ENCODE assay signal across 22 cellular contexts in genomic region chr17:65628637-65629036, GRCh38.
DNase-seq lines count a peak whose midpoint lies in the region; ATAC-seq, FAIRE-seq and TF ChIP-seq lines count a peak whose summit lies in the region.
"Had no signal": no experiment of that assay in that cellular context is flagged by ENCODE, and none has a peak within 500 bp of the region (broad histone marks: within the 10 kb centered on the region; RNA-seq: fewer than 3 reads in every experiment).

No MANE protein-coding gene starts in this region.

- BruUV-seq in HepG2 (replicated peaks; lab: Mats Ljungman, UMichigan) = no TSS peak

- H3K4me2 ChIP-seq in HepG2 (ENCODE audit: low read depth, low read length) = peak overlapping the region; percentile 60
- H3K4me2 ChIP-seq: smooth muscle cell had no signal

- no peak; the same call in 2 of the 3 replicates for ATAC-seq in HepG2
- no peak for ATAC-seq in right lobe of liver
- ATAC-seq: activated CD8-positive, alpha-beta memory T cell treated with anti-CD3 and anti-CD28 coated beads, Interleukin-2, amount 10 ng/mL, durations not matched to agents 7 days and 5 days; activated naive CD4-positive, alpha-beta T cell treated with anti-CD3 and anti-CD28 coated beads, Interleukin-2, amount 50 U/mL, for 72 hours; effector memory CD8-positive, alpha-beta T cell; GM12878; T-cell had no signal

- H3K27ac ChIP-seq in HepG2 (ENCODE audit: extremely low read length, insufficient read depth, low read length) (peak overlapping the region; percentile 3), right lobe of liver (no peak overlapping the region), esophagus muscularis mucosa (replicated peaks in 1 of 4) (peak overlapping the region; percentile 54 to 66 (median 62)), prostate gland (peak overlapping the region; percentile 4 to 51), vagina (peak overlapping the region; percentile 36)
- H3K27ac ChIP-seq: tibial nerve had no signal

- TF ChIP-seq EP300 in HepG2 (IDR thresholded peaks at IDR 0.05; ENCODE audit: low read depth in 2 of 2, low read length in 2 of 2) (no peak), HepG2 (CRISPR knock-in tag; IDR thresholded peaks at IDR 0.05; ENCODE audit: borderline replicate concordance) (no peak), esophagus muscularis mucosa (IDR thresholded peaks at IDR 0.05) (no peak)

- H3K79me2 ChIP-seq in HepG2 (ENCODE audit: insufficient read depth, low read length) = no peaks in the 10 kb centered on the region

- H3K36me3 ChIP-seq in HepG2 (replicated peaks in 1 of 2; ENCODE audit: control insufficient read depth in 1 of 2, insufficient read depth in 2 of 2, low read length in 2 of 2) (no peaks in the 10 kb centered on the region), right lobe of liver (no peaks in the 10 kb centered on the region), esophagus muscularis mucosa (no peaks in the 10 kb centered on the region), prostate gland (no peaks in the 10 kb centered on the region), vagina (no peaks in the 10 kb centered on the region)
- H3K36me3 ChIP-seq: tibial nerve had no signal

- H3K27me3 ChIP-seq in HepG2 (ENCODE audit: control insufficient read depth in 1 of 2, insufficient read depth in 2 of 2, low read length in 2 of 2) (no peaks in the 10 kb centered on the region), right lobe of liver (no peaks in the 10 kb centered on the region), esophagus muscularis mucosa (no peaks in the 10 kb centered on the region), prostate gland (replicated peaks; ENCODE audit: insufficient read depth) (no peaks in the 10 kb centered on the region), vagina (no peaks in the 10 kb centered on the region)
- H3K27me3 ChIP-seq: tibial nerve had no signal

- no peak for DNase-seq in HepG2 (ENCODE audit: low spot score)
- no peak for DNase-seq in right lobe of liver
- no peak for DNase-seq in esophagus muscularis mucosa (ENCODE audit: extremely low spot score)
- DNase-seq in prostate gland (ENCODE audit: low spot score) = no peak
- no peak for DNase-seq in vagina (ENCODE audit: extremely low spot score in 2 of 2)
- DNase-seq in NCI-H526 treated with DMSO at 0.1 percent for 48 hours (lab: John Stamatoyannopoulos, UW) = no peak
- no peak for DNase-seq in NCI-H2196 (lab: John Stamatoyannopoulos, UW; ENCODE audit: unreplicated experiment)
- DNase-seq in HT-29 (ENCODE audit: low spot score) = no peak
- DNase-seq: activated CD4-positive, alpha-beta T cell treated with anti-CD3 and anti-CD28 coated beads, Interleukin-2, amount 10 ng/mL, durations not matched to agents 7 days and 5 days; activated CD8-positive, alpha-beta memory T cell treated with anti-CD3 and anti-CD28 coated beads, Interleukin-2, amount 10 ng/mL, durations not matched to agents 7 days and 5 days; central memory CD4-positive, alpha-beta T cell; DND-41; effector memory CD8-positive, alpha-beta T cell; naive B cell; NCI-H226; stimulated activated naive CD4-positive, alpha-beta T cell; T-cell had no signal

- TF ChIP-seq POLR2A in HepG2 (IDR thresholded peaks at IDR 0.05; ENCODE audit: insufficient read depth in 1 of 2, low read depth in 2 of 2, low read length in 2 of 2) = no peak
- no peak for TF ChIP-seq POLR2A in right lobe of liver (IDR thresholded peaks at IDR 0.05)
- no peak for TF ChIP-seq POLR2A in esophagus muscularis mucosa (IDR thresholded peaks at IDR 0.05; ENCODE audit: low read depth)
- no peak for TF ChIP-seq POLR2A in prostate gland (IDR thresholded peaks at IDR 0.05)
- TF ChIP-seq POLR2A in vagina (IDR thresholded peaks at IDR 0.05) = no peak

- H3K9me3 ChIP-seq in HepG2 (ENCODE audit: low read length) = no peaks in the 10 kb centered on the region
- no peaks in the 10 kb centered on the region for H3K9me3 ChIP-seq in right lobe of liver
- no peaks in the 10 kb centered on the region for H3K9me3 ChIP-seq in esophagus muscularis mucosa
- no peaks in the 10 kb centered on the region for H3K9me3 ChIP-seq in prostate gland
- H3K9me3 ChIP-seq in vagina = no peaks in the 10 kb centered on the region
- H3K9me3 ChIP-seq: tibial nerve had no signal

- TF ChIP-seq RAD21 in HepG2 (CRISPR knock-in tag; IDR thresholded peaks at IDR 0.05) = no peak

- H3K4me1 ChIP-seq in HepG2 (ENCODE audit: insufficient read depth, low read length) (peaks cover 43% of the 10 kb centered on the region), right lobe of liver (no peaks in the 10 kb centered on the region), esophagus muscularis mucosa (peaks cover 0 to 23% (median 18%) of the 10 kb centered on the region in 4 donors), prostate gland (replicated peaks) (peaks cover 6% of the 10 kb centered on the region), vagina (peaks cover 24% of the 10 kb centered on the region)

- in situ Hi-C loops in HepG2 (cut with HindIII; ENCODE audit: extremely low pct_ligation_motif_present, low pct_unique_long_range_greater_than_20kb) = loop anchor here (5.0 kb wide), 1 partner anchor 66 kb away; the partner anchor contains the start of gene AXIN2

- POLR2A ChIA-PET in HepG2 (lab: Yijun Ruan, JAX) = interaction anchor here (0.6 to 1.0 kb wide), 3 partner anchors 42 to 65 kb away, joined by 3 read pairs; no protein-coding TSS in a partner anchor

- FAIRE-seq in HepG2 (lab: Jason Lieb, UNC) = no peak
- FAIRE-seq: A204.1, GM12878 had no signal

- no peak for TF ChIP-seq CTCF in HepG2 (CRISPR knock-in tag; IDR thresholded peaks at IDR 0.05)
- no peak for TF ChIP-seq CTCF in right lobe of liver (IDR thresholded peaks at IDR 0.05)
- no peak for TF ChIP-seq CTCF in esophagus muscularis mucosa (IDR thresholded peaks at IDR 0.05)
- TF ChIP-seq CTCF in prostate gland (IDR thresholded peaks at IDR 0.05) = no peak
- TF ChIP-seq CTCF in vagina (IDR thresholded peaks at IDR 0.05) = no peak

- H3K4me3 ChIP-seq in HepG2 (replicated peaks in 1 of 3; ENCODE audit: insufficient read depth in 1 of 3, low read depth in 2 of 3, low read length in 3 of 3) (peak overlapping the region in 1 of 3 experiments; percentile 12; a peak in 1 of 6 replicates), right lobe of liver (no peak overlapping the region), esophagus muscularis mucosa (peak overlapping the region in 2 of 4 donors; percentile 5 to 7), prostate gland (no peak overlapping the region), vagina (no peak overlapping the region)
- H3K4me3 ChIP-seq: GM12878, smooth muscle cell, tibial nerve had no signal

- peak overlapping the region; percentile 19 for H3K9ac ChIP-seq in HepG2 (ENCODE audit: insufficient read depth, low read depth, low read length)

- CTCF ChIA-PET in HepG2 (lab: Yijun Ruan, JAX; ENCODE audit: low intra/inter-chr PET ratio, low total read pairs) = no interaction called here

- no peaks in the 10 kb centered on the region for H4K20me1 ChIP-seq in HepG2 (ENCODE audit: insufficient read depth, low read length)

- H2AFZ ChIP-seq in HepG2 (ENCODE audit: low read length) = no peak overlapping the region

- intact Hi-C loops in HepG2 (cut with micrococcal nuclease; ENCODE audit: unreplicated experiment) (loop anchor here (2.0 to 5.0 kb wide), 3 partner anchors 40 to 66 kb away; partner anchors contain the start of gene AXIN2), right lobe of liver (cut with DNase I) (no loop called here), esophagus muscularis mucosa (cut with DNase I) (loop anchor here (10.0 kb wide), 1 partner anchor 166 kb away; no protein-coding TSS in a partner anchor), prostate gland (cut with DNase I) (no loop called here), vagina (cut with DNase I) (no loop called here)

- WGBS in HepG2 (ENCODE audit: low lambda C conversion rate) = 45% methylated on average over 8 of the region's 8 CpGs
- WGBS in right lobe of liver (ENCODE audit: insufficient coverage, low coverage, low lambda C conversion rate, missing lambda C conversion rate) = 69% methylated on average over 8 of the region's 8 CpGs
- WGBS in esophagus muscularis mucosa = 55% methylated on average over 8 of the region's 8 CpGs
- WGBS in prostate gland = 42% methylated on average over 8 of the region's 8 CpGs

TF ChIP-seq in HepG2, 621 proteins besides CTCF, POLR2A, EP300 and RAD21 (continues in another document):
- TF ChIP-seq ARNTL (CRISPR knock-in tag; IDR thresholded peaks at IDR 0.05) = 0 out of 2 replicates have a peak, but pooled peaks have one; percentile 19
- TF ChIP-seq ZNF710 (CRISPR knock-in tag; IDR thresholded peaks at IDR 0.05; ENCODE audit: borderline replicate concordance) = 0 out of 2 replicates have a peak, but pooled peaks have one; percentile 20
- TF ChIP-seq ZNF501 (CRISPR knock-in tag; IDR thresholded peaks at IDR 0.05) = 0 out of 2 replicates have a peak, but pooled peaks have one; percentile 19
- peak; percentile 64; the same call in 1 of the 2 replicates for TF ChIP-seq ZNF878 (CRISPR knock-in tag; IDR thresholded peaks at IDR 0.05)
- TF ChIP-seq ZBTB26 (CRISPR knock-in tag; IDR thresholded peaks at IDR 0.05; ENCODE audit: borderline replicate concordance) = peak; percentile 8; the same call in 1 of the 2 replicates
- TF ChIP-seq HMG20A (CRISPR knock-in tag; IDR thresholded peaks at IDR 0.05; ENCODE audit: borderline replicate concordance) = no peak
- TF ChIP-seq YEATS2 (CRISPR knock-in tag; IDR thresholded peaks at IDR 0.05; ENCODE audit: borderline replicate concordance) = peak; percentile 33; the same call in 1 of the 2 replicates

Comparison
In these comparisons a context has a peak if more than half of its experiments do, and no peak if none do; other contexts are left out.
1. H3K27ac ChIP-seq: peak in HepG2 (single experiment), esophagus muscularis mucosa (4 of 4), prostate gland (2 of 2) and vagina (single experiment); none in right lobe of liver (0 of 3).
2. intact Hi-C loops: an anchor here in HepG2 (2.0 to 5.0 kb wide) and esophagus muscularis mucosa (10.0 kb wide); none called in right lobe of liver, prostate gland and vagina.